Comparison of ENCODE assay signal across 28 cellular contexts in genomic region chr17:78820841-78821240, GRCh38. TPM values are rescaled to one million over a fixed set of nuclear protein-coding genes. Genes with fewer than 3 reads are reported as not detected.
A peak's percentile ranks its signal among the peaks of the same experiment; 100 is the strongest.
DNase-seq lines count a peak whose midpoint lies in the region; ATAC-seq and TF ChIP-seq lines count a peak whose summit lies in the region.
"Had no signal": no experiment of that assay in that cellular context is flagged by ENCODE, and none has a peak within 500 bp of the region (broad histone marks: within the 10 kb centered on the region; RNA-seq: fewer than 3 reads in every experiment).

No MANE protein-coding gene starts in this region.

- intact Hi-C loops in activated naive CD4-positive, alpha-beta T cell treated with anti-CD3 and anti-CD28 coated beads for 36 hours (cut with micrococcal nuclease) = no loop called here
- intact Hi-C loops in CD8-positive, alpha-beta T cell (cut with DNase I, micrococcal nuclease) = no loop called here
- intact Hi-C loops in naive thymus-derived CD4-positive, alpha-beta T cell (cut with micrococcal nuclease) = no loop called here

- no peak for TF ChIP-seq CTCF in CD8-positive, alpha-beta T cell (IDR thresholded peaks at IDR 0.05)
- TF ChIP-seq CTCF in VCaP (conservative IDR thresholded peaks at IDR 0.05) (no peak), foreskin fibroblast (IDR thresholded peaks at IDR 0.05; ENCODE audit: low read depth, low read length) (no peak)

- H3K4me3 Mint-ChIP-seq in activated naive CD4-positive, alpha-beta T cell treated with anti-CD3 and anti-CD28 coated beads for 36 hours = no peak overlapping the region
- H3K4me3 Mint-ChIP-seq in CD8-positive, alpha-beta T cell = no peak overlapping the region
- H3K4me3 Mint-ChIP-seq in naive thymus-derived CD4-positive, alpha-beta T cell = peak overlapping the region in 4 of 10 donors; percentile 6 to 82 (median 60)
- H3K4me3 Mint-ChIP-seq: neural progenitor cell, type B pancreatic cell had no signal

- H3K27ac Mint-ChIP-seq in activated naive CD4-positive, alpha-beta T cell treated with anti-CD3 and anti-CD28 coated beads for 36 hours = peak overlapping the region; percentile 4
- peak overlapping the region; percentile 58 for H3K27ac Mint-ChIP-seq in CD8-positive, alpha-beta T cell
- peak overlapping the region; percentile 94 to 99 (median 96) for H3K27ac Mint-ChIP-seq in naive thymus-derived CD4-positive, alpha-beta T cell
- H3K27ac Mint-ChIP-seq: neural progenitor cell, type B pancreatic cell had no signal

- peaks cover 63% of the 10 kb centered on the region for H3K4me1 Mint-ChIP-seq in activated naive CD4-positive, alpha-beta T cell treated with anti-CD3 and anti-CD28 coated beads for 36 hours (ENCODE audit: low read depth)
- peaks cover 75% of the 10 kb centered on the region for H3K4me1 Mint-ChIP-seq in CD8-positive, alpha-beta T cell (ENCODE audit: low read depth)
- H3K4me1 Mint-ChIP-seq in naive thymus-derived CD4-positive, alpha-beta T cell = peaks cover 48 to 91% (median 68%) of the 10 kb centered on the region in 7 donors

- H3K4me3 ChIP-seq in CD8-positive, alpha-beta T cell (ENCODE audit: low read depth, low read length) = no peak overlapping the region
- no peak overlapping the region for H3K4me3 ChIP-seq in naive thymus-derived CD4-positive, alpha-beta T cell (ENCODE audit: low read length)
- H3K4me3 ChIP-seq in foreskin fibroblast (ENCODE audit: low read depth in 1 of 2, low read length in 2 of 2) (no peak overlapping the region), MG63 (no peak overlapping the region)
- H3K4me3 ChIP-seq: breast epithelium, HAP-1, lung, neural progenitor cell, Peyer's patch, SJSA1 had no signal

- H3K27ac ChIP-seq in CD8-positive, alpha-beta T cell (ENCODE audit: low read depth, low read length) = no peak overlapping the region
- peak overlapping the region; percentile 95 for H3K27ac ChIP-seq in VCaP
- peak overlapping the region; percentile 88 for H3K27ac ChIP-seq in naive thymus-derived CD4-positive, alpha-beta T cell (ENCODE audit: low read depth, low read length)
- H3K27ac ChIP-seq: breast epithelium, KMS-11, neural progenitor cell, parathyroid adenoma, SJSA1 had no signal

- no peak for ATAC-seq in CD8-positive, alpha-beta T cell
- ATAC-seq in naive thymus-derived CD4-positive, alpha-beta T cell = no peak
- no peak for ATAC-seq in GM18511 (IDR thresholded peaks at IDR 0.05; ENCODE audit: unreplicated experiment)
- ATAC-seq: right cardiac atrium had no signal

- H3K4me1 ChIP-seq in CD8-positive, alpha-beta T cell (ENCODE audit: insufficient read depth, low read length) = peaks cover 43% of the 10 kb centered on the region
- peaks cover 42% of the 10 kb centered on the region in 2 donors for H3K4me1 ChIP-seq in naive thymus-derived CD4-positive, alpha-beta T cell (ENCODE audit: control insufficient read depth in 2 of 2, insufficient read depth in 2 of 2, low read length in 2 of 2)
- H3K4me1 ChIP-seq: breast epithelium, HAP-1, SJSA1 had no signal

- peaks cover 60% of the 10 kb centered on the region for H3K36me3 ChIP-seq in CD8-positive, alpha-beta T cell (ENCODE audit: insufficient read depth, low read length)
- peaks cover 25 to 71% (median 38%) of the 10 kb centered on the region in 3 experiments for H3K36me3 ChIP-seq in naive thymus-derived CD4-positive, alpha-beta T cell (ENCODE audit: control insufficient read depth in 2 of 3, insufficient read depth in 3 of 3, low read length in 3 of 3)
- H3K36me3 ChIP-seq in MG63 = peaks cover 94% of the 10 kb centered on the region

- H3K36me3 Mint-ChIP-seq in activated naive CD4-positive, alpha-beta T cell treated with anti-CD3 and anti-CD28 coated beads for 36 hours (ENCODE audit: low read depth) = peaks cover 69% of the 10 kb centered on the region
- peaks cover 92% of the 10 kb centered on the region for H3K36me3 Mint-ChIP-seq in CD8-positive, alpha-beta T cell
- peaks cover 21 to 72% (median 50%) of the 10 kb centered on the region in 5 donors for H3K36me3 Mint-ChIP-seq in naive thymus-derived CD4-positive, alpha-beta T cell

- CTCF ChIA-PET in activated naive CD4-positive, alpha-beta T cell treated with anti-CD3 and anti-CD28 coated beads for 36 hours (lab: Charles Lee) = interaction anchor here (0.6 kb wide), 1 partner anchor 409 kb away, joined by 3 read pairs; no protein-coding TSS in a partner anchor
- CTCF ChIA-PET in CD8-positive, alpha-beta T cell (lab: Charles Lee) = interaction anchor here (0.6 to 1.2 kb wide), 2 partner anchors 22 to 95 kb away, joined by 3 to 4 read pairs; no protein-coding TSS in a partner anchor
- CTCF ChIA-PET in naive thymus-derived CD4-positive, alpha-beta T cell (lab: Charles Lee) = interaction anchor here (0.6 kb wide), 1 partner anchor 96 kb away, joined by 3 read pairs; no protein-coding TSS in a partner anchor

- DNase-seq in activated naive CD4-positive, alpha-beta T cell treated with anti-CD3 and anti-CD28 coated beads for 36 hours = no peak
- no peak for DNase-seq in activated naive CD4-positive, alpha-beta T cell treated with Interleukin-2 at 50 U/mL for 16 hours
- DNase-seq in CD8-positive, alpha-beta T cell = no peak
- no peak for DNase-seq in naive thymus-derived CD4-positive, alpha-beta T cell
- no peak for DNase-seq in foreskin fibroblast
- DNase-seq in MG63 = no peak
- DNase-seq: ACHN; activated effector memory CD4-positive, alpha-beta T cell treated with anti-CD3 and anti-CD28 coated beads, Interleukin-2, amount 50 U/mL, for 16 hours; amygdala; effector CD8-positive, alpha-beta T cell; head of caudate nucleus; kidney glomerular epithelial cell; NCI-H1417 treated with DMSO at 0.1 percent for 48 hours; NCI-H2081; NCI-H2227 treated with DMSO at 0.1 percent for 48 hours; NCI-H69; Peyer's patch; right cardiac atrium had no signal

- H3K27me3 ChIP-seq in CD8-positive, alpha-beta T cell (ENCODE audit: insufficient read depth, low read length) = no peaks in the 10 kb centered on the region
- H3K27me3 ChIP-seq in naive thymus-derived CD4-positive, alpha-beta T cell (ENCODE audit: control insufficient read depth in 2 of 2, insufficient read depth in 2 of 2, low read length in 2 of 2) = no peaks in the 10 kb centered on the region
- no peaks in the 10 kb centered on the region for H3K27me3 ChIP-seq in MG63
- H3K27me3 ChIP-seq: breast epithelium, neural progenitor cell, Peyer's patch, SJSA1 had no signal

- H3K9me3 Mint-ChIP-seq in activated naive CD4-positive, alpha-beta T cell treated with anti-CD3 and anti-CD28 coated beads for 36 hours = no peaks in the 10 kb centered on the region
- H3K9me3 Mint-ChIP-seq in CD8-positive, alpha-beta T cell = no peaks in the 10 kb centered on the region
- peaks cover 0 to 2% (median 0%) of the 10 kb centered on the region in 11 donors for H3K9me3 Mint-ChIP-seq in naive thymus-derived CD4-positive, alpha-beta T cell
- H3K9me3 Mint-ChIP-seq: neural progenitor cell, type B pancreatic cell had no signal

- POLR2A ChIA-PET in CD8-positive, alpha-beta T cell (lab: Charles Lee) = interaction anchor here (0.7 to 1.9 kb wide), 3 partner anchors 19 to 412 kb away, joined by 4 to 6 read pairs (median 5); partner anchors contain the start of gene USP36
- POLR2A ChIA-PET in naive thymus-derived CD4-positive, alpha-beta T cell (lab: Charles Lee) = interaction anchor here (0.8 to 3.4 kb wide), 6 partner anchors 11 to 81 kb away, joined by 3 to 23 read pairs (median 3); no protein-coding TSS in a partner anchor

- no peaks in the 10 kb centered on the region for H3K9me3 ChIP-seq in CD8-positive, alpha-beta T cell (ENCODE audit: low read length)
- no peaks in the 10 kb centered on the region for H3K9me3 ChIP-seq in naive thymus-derived CD4-positive, alpha-beta T cell (ENCODE audit: control insufficient read depth in 2 of 3, low read length in 3 of 3)
- H3K9me3 ChIP-seq in MG63 = no peaks in the 10 kb centered on the region
- H3K9me3 ChIP-seq: breast epithelium, HAP-1, Peyer's patch, SJSA1 had no signal

- H3K27me3 Mint-ChIP-seq in activated naive CD4-positive, alpha-beta T cell treated with anti-CD3 and anti-CD28 coated beads for 36 hours (ENCODE audit: low read depth) = no peaks in the 10 kb centered on the region
- no peaks in the 10 kb centered on the region for H3K27me3 Mint-ChIP-seq in CD8-positive, alpha-beta T cell (ENCODE audit: low read depth)
- H3K27me3 Mint-ChIP-seq in naive thymus-derived CD4-positive, alpha-beta T cell = no peaks in the 10 kb centered on the region
- H3K27me3 Mint-ChIP-seq: type B pancreatic cell had no signal

RNA-seq across cellular contexts. Expression of gene USP36, which starts 19.8 kb away (rescaled TPM):
- 10 to 100 TPM; 65.3 to 68.7 TPM for total RNA-seq in activated naive CD4-positive, alpha-beta T cell treated with anti-CD3 and anti-CD28 coated beads for 36 hours
- 100 to 1,000 TPM; 755 to 805 TPM for total RNA-seq in CD8-positive, alpha-beta T cell
- 100 to 1,000 TPM; 107 to 414 (median 154) TPM for total RNA-seq in naive thymus-derived CD4-positive, alpha-beta T cell
- 10 to 100 TPM; 37.4 to 46.9 TPM for polyA plus RNA-seq in naive thymus-derived CD4-positive, alpha-beta T cell
- total RNA-seq in MG63 (2014; rRNA removed; shearing (Covaris generic); ENCODE audit: low replicate concordance) = 16.3 and 33.4 TPM in 2 replicates

RNA-seq across cellular contexts. Expression of gene CYTH1, which starts 38.8 kb away (rescaled TPM):
- total RNA-seq in activated naive CD4-positive, alpha-beta T cell treated with anti-CD3 and anti-CD28 coated beads for 36 hours = 100 to 1,000 TPM; 145 to 149 TPM
- 100 to 1,000 TPM; 475 to 490 TPM for total RNA-seq in CD8-positive, alpha-beta T cell
- 100 to 1,000 TPM; 297 to 452 (median 420) TPM for total RNA-seq in naive thymus-derived CD4-positive, alpha-beta T cell
- 100 to 1,000 TPM; 314 to 395 TPM for polyA plus RNA-seq in naive thymus-derived CD4-positive, alpha-beta T cell
- total RNA-seq in MG63 (2014; rRNA removed; shearing (Covaris generic); ENCODE audit: low replicate concordance) = 11.2 and 17.2 TPM in 2 replicates

Comparison
In these comparisons a context has a peak if more than half of its experiments do, and no peak if none do; other contexts are left out.
1. H3K27ac Mint-ChIP-seq: peak in every context shown above with its lines; median percentile 96 in naive thymus-derived CD4-positive, alpha-beta T cell; 58 in CD8-positive, alpha-beta T cell; 4 in activated naive CD4-positive, alpha-beta T cell treated with anti-CD3 and anti-CD28 coated beads for 36 hours.